9 cellular contexts compared by ENCODE assay signal in the genomic region with DNA sequence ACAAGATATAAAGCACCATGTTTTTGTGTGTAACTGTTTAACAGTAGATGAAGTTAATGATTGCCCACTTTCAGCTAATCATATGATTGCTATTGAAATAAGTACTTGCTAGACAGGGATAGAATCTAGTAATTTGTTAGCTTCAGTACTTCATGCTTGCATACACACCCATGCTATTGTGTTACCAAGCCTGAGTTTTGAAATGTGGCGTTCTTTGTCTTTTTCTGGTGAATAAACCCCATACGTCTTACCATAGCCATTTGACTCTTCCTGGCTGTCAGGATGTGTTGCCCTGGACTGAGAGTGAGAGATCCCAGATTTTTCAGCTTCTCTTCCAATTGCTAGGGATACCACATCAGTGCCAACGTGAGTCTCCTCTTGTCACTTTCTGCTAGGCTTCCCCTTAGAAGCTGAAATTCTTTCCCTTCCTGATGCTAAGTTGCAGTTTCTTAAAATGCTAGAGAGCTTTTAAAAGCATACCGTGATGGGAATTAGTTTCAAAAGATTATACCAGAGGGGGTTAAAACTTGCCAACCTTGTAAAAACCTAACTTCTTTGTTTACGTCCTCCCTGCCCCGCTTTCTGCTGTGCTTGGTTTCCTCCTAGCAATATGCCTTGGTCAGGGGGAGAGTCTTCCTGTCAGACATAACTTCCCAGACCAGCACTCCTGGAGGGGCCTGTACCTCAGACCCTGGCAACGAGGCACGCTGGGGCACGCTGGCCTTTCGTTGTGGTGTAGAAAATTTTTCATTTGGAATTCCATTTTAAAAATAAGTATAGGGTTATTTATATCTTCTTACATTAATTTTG.
DNase-seq lines count a peak whose midpoint lies in the region; ATAC-seq and TF ChIP-seq lines count a peak whose summit lies in the region.
"Had no signal": no experiment of that assay in that cellular context is flagged by ENCODE, and none has a peak within 500 bp of the region (broad histone marks: within the 10 kb centered on the region; RNA-seq: fewer than 3 reads in every experiment).

No MANE protein-coding gene starts in this region.

- H3K4me1 Mint-ChIP-seq in WTC11, result peaks cover 61% of the 10 kb centered on the region
- peaks cover 69% of the 10 kb centered on the region for H3K4me1 Mint-ChIP-seq in stimulated activated effector memory CD8-positive, alpha-beta T cell treated with anti-CD3 and anti-CD28 coated beads, Interleukin-12 subunit alpha, Interleukin-12 subunit beta, amount 100 ng/mL, for 72 hours

- BruUV-seq in HCT116 (replicated peaks; lab: Mats Ljungman, UMichigan), result no TSS peak

- peaks cover 90% of the 10 kb centered on the region for H3K79me2 ChIP-seq in HCT116 (ENCODE audit: insufficient read depth, low read length)

- in situ Hi-C loops in GM13976 (cut with MboI; ENCODE audit: low sequenced_read_pairs, unreplicated experiment), result no loop called here

- intact Hi-C loops in HCT116 (cut with micrococcal nuclease), result no loop called here

- no peaks in the 10 kb centered on the region for H3K27me3 Mint-ChIP-seq in WTC11 (ENCODE audit: low read depth)
- H3K27me3 Mint-ChIP-seq: activated naive CD8-positive, alpha-beta T cell treated with anti-CD3 and anti-CD28 coated beads, Interleukin-2, amount 10 ng/mL, durations not matched to agents 7 days and 5 days had no signal

- H2AFZ ChIP-seq in HCT116 (ENCODE audit: low read depth, low read length, poor library complexity, severe bottlenecking), result no peak overlapping the region

- H3K27ac ChIP-seq in HCT116 (ENCODE audit: low read depth, low read length), result no peak overlapping the region
- H3K27ac ChIP-seq in iPS-20b (ENCODE audit: low read length), result peak overlapping the region; percentile 78

- H3K4me3 ChIP-seq in HCT116 (replicated peaks in 1 of 2; ENCODE audit: low read depth in 1 of 2, low read length in 2 of 2), result peak overlapping the region in 1 of 2 experiments; percentile 40; a peak in 1 of 4 replicates
- peak overlapping the region; percentile 54 for H3K4me3 ChIP-seq in iPS-20b (ENCODE audit: low read length)

- RAD21 ChIA-PET in HCT116 (lab: Charles Lee; ENCODE audit: low non-redundant PET in 1 of 2, low total read pairs in 2 of 2, uncharacterized antibody in 2 of 2, unreplicated experiment in 2 of 2), result no interaction called here

- peaks cover 41 to 49% of the 10 kb centered on the region in 2 experiments for H3K4me1 ChIP-seq in HCT116 (ENCODE audit: control insufficient read depth in 1 of 2, insufficient read depth in 2 of 2, low read length in 2 of 2)
- H3K4me1 ChIP-seq in iPS-20b (ENCODE audit: insufficient read depth, low read length), result peaks cover 45% of the 10 kb centered on the region

- TF ChIP-seq RAD21 in HCT116 (IDR thresholded peaks at IDR 0.05; ENCODE audit: low read depth), result no peak

- no peaks in the 10 kb centered on the region for H4K20me1 ChIP-seq in HCT116 (ENCODE audit: insufficient read depth)

- ATAC-seq in HCT116 (no peak), WTC11 (peak; percentile 79), HG02973 (IDR thresholded peaks at IDR 0.05; ENCODE audit: unreplicated experiment) (no peak)
- no peak for ATAC-seq in stimulated activated effector memory CD8-positive, alpha-beta T cell treated with anti-CD3 and anti-CD28 coated beads, Interleukin-12 subunit alpha, Interleukin-12 subunit beta, amount 100 ng/mL, for 72 hours

- no peak for TF ChIP-seq CTCF in HCT116 (IDR thresholded peaks at IDR 0.05 in 2 of 3, conservative IDR thresholded peaks at IDR 0.05 in 1 of 3; ENCODE audit: borderline replicate concordance in 1 of 3, insufficient read depth in 1 of 3, low read depth in 2 of 3, low read length in 2 of 3)
- no peak for TF ChIP-seq CTCF in WTC11 (IDR thresholded peaks at IDR 0.05)
- TF ChIP-seq CTCF in GM13976 (IDR thresholded peaks at IDR 0.05; ENCODE audit: borderline replicate concordance, control extremely low read depth, extremely low read depth, insufficient read depth, missing control alignments), result no peak

- H3K9ac ChIP-seq in HCT116 (ENCODE audit: low read length) (0 out of 2 replicates have a peak overlapping the region, but pooled peaks have one; percentile 46), iPS-20b (ENCODE audit: low read depth, low read length) (peak overlapping the region; percentile 90; the same call in 1 of the 2 replicates)

- H3K27ac Mint-ChIP-seq in WTC11, result peak overlapping the region; percentile 98
- peak overlapping the region; percentile 26 for H3K27ac Mint-ChIP-seq in stimulated activated effector memory CD8-positive, alpha-beta T cell treated with anti-CD3 and anti-CD28 coated beads, Interleukin-12 subunit alpha, Interleukin-12 subunit beta, amount 100 ng/mL, for 72 hours
- H3K27ac Mint-ChIP-seq: activated naive CD8-positive, alpha-beta T cell treated with anti-CD3 and anti-CD28 coated beads, Interleukin-2, amount 10 ng/mL, durations not matched to agents 7 days and 5 days had no signal

- H3K36me3 ChIP-seq in HCT116 (ENCODE audit: control insufficient read depth in 1 of 2, insufficient read depth in 2 of 2, low read length in 2 of 2) (no peaks in the 10 kb centered on the region), iPS-20b (ENCODE audit: insufficient read depth, low read depth, low read length) (no peaks in the 10 kb centered on the region)

- H3K9me2 ChIP-seq in HCT116 (ENCODE audit: insufficient read depth), result no peaks in the 10 kb centered on the region

- H3K9me3 ChIP-seq in HCT116 (ENCODE audit: control insufficient read depth in 1 of 2, insufficient read depth in 1 of 2, low read depth in 1 of 2, low read length in 2 of 2), result no peaks in the 10 kb centered on the region
- no peaks in the 10 kb centered on the region for H3K9me3 ChIP-seq in iPS-20b (ENCODE audit: insufficient read depth, low read depth, low read length)

- H3K27me3 ChIP-seq in HCT116 (ENCODE audit: insufficient read depth, low read length) (no peaks in the 10 kb centered on the region), iPS-20b (ENCODE audit: insufficient read depth, low read length) (no peaks in the 10 kb centered on the region)

- no peaks in the 10 kb centered on the region for H3K36me3 Mint-ChIP-seq in WTC11
- no peaks in the 10 kb centered on the region for H3K36me3 Mint-ChIP-seq in stimulated activated effector memory CD8-positive, alpha-beta T cell treated with anti-CD3 and anti-CD28 coated beads, Interleukin-12 subunit alpha, Interleukin-12 subunit beta, amount 100 ng/mL, for 72 hours

- peak overlapping the region; percentile 83 for H3K4me2 ChIP-seq in HCT116 (ENCODE audit: low read length)

- peaks cover 10% of the 10 kb centered on the region for H3K9me3 Mint-ChIP-seq in WTC11
- H3K9me3 Mint-ChIP-seq in stimulated activated effector memory CD8-positive, alpha-beta T cell treated with anti-CD3 and anti-CD28 coated beads, Interleukin-12 subunit alpha, Interleukin-12 subunit beta, amount 100 ng/mL, for 72 hours, result no peaks in the 10 kb centered on the region

- POLR2A ChIA-PET in HCT116 (lab: Charles Lee), result interaction anchor here (1.0 to 1.4 kb wide), 2 partner anchors 9 to 11 kb away, joined by 3 to 6 read pairs; no protein-coding TSS in a partner anchor
- POLR2A ChIA-PET in WTC11 (lab: Charles Lee), result interaction anchor here (0.6 to 2.0 kb wide), 5 partner anchors 10 to 74 kb away, joined by 3 to 13 read pairs (median 3); no protein-coding TSS in a partner anchor

- CTCF ChIA-PET in HCT116 (lab: Charles Lee) (no interaction called here), WTC11 (lab: Charles Lee) (interaction anchor here (0.7 to 3.0 kb wide), 8 partner anchors 10 to 511 kb away, joined by 3 to 9 read pairs (median 5); no protein-coding TSS in a partner anchor)

- no peak for TF ChIP-seq POLR2A in HCT116 (IDR thresholded peaks at IDR 0.05; ENCODE audit: borderline replicate concordance, extremely low read depth, insufficient read depth, insufficient read length)

- DNase-seq in HCT116 (ENCODE audit: low read depth, low spot score) (no peak), WTC11 (ENCODE audit: low spot score) (peak; percentile 26), GM13976 (ENCODE audit: low spot score) (no peak), HUDEP-2 (lab: John Stamatoyannopoulos, UW; ENCODE audit: unreplicated experiment in 76 of 76) (no peak), RKO (ENCODE audit: low spot score) (no peak)
- DNase-seq in stimulated activated effector memory CD8-positive, alpha-beta T cell treated with anti-CD3 and anti-CD28 coated beads, Interleukin-12 subunit alpha, Interleukin-12 subunit beta, amount 100 ng/mL, for 72 hours (ENCODE audit: low spot score in 2 of 2), result no peak
- DNase-seq: activated naive CD8-positive, alpha-beta T cell treated with anti-CD3 and anti-CD28 coated beads, Interleukin-2, amount 10 ng/mL, durations not matched to agents 7 days and 5 days had no signal

- peak overlapping the region; percentile 61 for H3K4me3 Mint-ChIP-seq in WTC11
- H3K4me3 Mint-ChIP-seq in stimulated activated effector memory CD8-positive, alpha-beta T cell treated with anti-CD3 and anti-CD28 coated beads, Interleukin-12 subunit alpha, Interleukin-12 subunit beta, amount 100 ng/mL, for 72 hours, result peak overlapping the region; percentile 4
- H3K4me3 Mint-ChIP-seq: activated naive CD8-positive, alpha-beta T cell treated with anti-CD3 and anti-CD28 coated beads, Interleukin-2, amount 10 ng/mL, durations not matched to agents 7 days and 5 days had no signal

TF ChIP-seq in HCT116, 20 proteins besides CTCF, POLR2A, EP300 and RAD21 (continues in another document):
- TF ChIP-seq SIN3A (IDR thresholded peaks at IDR 0.05; ENCODE audit: low read depth) (no peak), EZH2phosphoT487 (IDR thresholded peaks at IDR 0.05; ENCODE audit: borderline replicate concordance) (no peak), JUND (IDR thresholded peaks at IDR 0.05) (no peak), YY1 (IDR thresholded peaks at IDR 0.05; ENCODE audit: extremely low read depth, insufficient replicate concordance, low read depth, low read length) (no peak), ZFX (IDR thresholded peaks at IDR 0.05) (no peak), SRF (IDR thresholded peaks at IDR 0.05; ENCODE audit: low read depth) (no peak)
- TF ChIP-seq, protein P1, sequence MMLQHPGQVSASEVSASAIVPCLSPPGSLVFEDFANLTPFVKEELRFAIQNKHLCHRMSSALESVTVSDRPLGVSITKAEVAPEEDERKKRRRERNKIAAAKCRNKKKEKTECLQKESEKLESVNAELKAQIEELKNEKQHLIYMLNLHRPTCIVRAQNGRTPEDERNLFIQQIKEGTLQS (IDR thresholded peaks at IDR 0.05), result no peak

TF ChIP-seq in WTC11, 78 proteins besides CTCF, POLR2A, EP300 and RAD21:
- TF ChIP-seq FOXP1 (CRISPR knock-in tag; IDR thresholded peaks at IDR 0.05; ENCODE audit: borderline replicate concordance), result no peak
- TF ChIP-seq FOXK1 (CRISPR knock-in tag; IDR thresholded peaks at IDR 0.05), result 0 out of 2 replicates have a peak, but pooled peaks have one; percentile 20
